Comparison of ENCODE assay signal across 26 cellular contexts in the genomic region with DNA sequence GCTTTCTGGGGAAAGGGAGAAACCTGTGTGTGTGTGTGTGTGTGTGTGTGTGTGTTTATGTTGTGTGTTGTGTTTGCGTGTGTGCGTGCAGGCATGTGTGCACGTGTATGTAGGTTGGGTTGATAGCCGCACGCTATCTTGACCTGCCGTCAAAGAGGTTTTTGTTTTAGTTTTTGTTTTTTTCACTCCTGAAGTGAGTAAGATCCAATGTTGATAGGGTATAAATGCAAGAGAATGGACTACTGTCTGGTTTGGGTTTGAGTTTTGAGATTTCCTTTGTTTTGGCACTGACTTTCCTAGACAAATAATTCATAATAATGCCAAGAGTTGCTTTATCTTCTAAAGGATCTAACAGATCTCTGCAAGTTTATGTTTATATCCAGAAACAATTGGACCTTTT. TPM values are rescaled to one million over a fixed set of nuclear protein-coding genes. Genes with fewer than 3 reads are reported as not detected.
"Had no signal": no experiment of that assay in that cellular context is flagged by ENCODE, and none has a peak within 500 bp of the region (broad histone marks: within the 10 kb centered on the region; RNA-seq: fewer than 3 reads in every experiment).

No MANE protein-coding gene starts in this region.

- H3K4me3 ChIP-seq: cardiac muscle cell, SJSA1 had no signal

- H3K4me1 ChIP-seq: SJSA1 had no signal

- H3K9me3 ChIP-seq: SJSA1 had no signal

- DNase-seq: activated B cell treated with CpG ODN at 0.5 μM for 24 hours; activated CD4-positive, alpha-beta T cell treated with anti-CD3 and anti-CD28 coated beads for 1 hour; activated CD4-positive, alpha-beta T cell treated with anti-CD3 and anti-CD28 coated beads, Interleukin-2, amount 10 ng/mL, durations not matched to agents 24 days and 14 days; activated CD4-positive, alpha-beta T cell treated with anti-CD3 and anti-CD28 coated beads, Interleukin-2, amount 50 U/mL, for 48 hours; activated CD8-positive, alpha-beta memory T cell treated with anti-CD3 and anti-CD28 coated beads, Interleukin-2, amount 10 ng/mL, durations not matched to agents 7 days and 5 days; activated gamma-delta T cell; activated naive CD4-positive, alpha-beta T cell treated with anti-CD3 and anti-CD28 coated beads for 36 hours; activated naive CD8-positive, alpha-beta T cell treated with anti-CD3 and anti-CD28 coated beads for 36 hours; activated T-cell treated with anti-CD3 and anti-CD28 coated beads, Interleukin-2, amount 50 U/mL, for 4 hours; brain microvascular endothelial cell; NCI-H1092; NCI-H1417 treated with DMSO at 0.1 percent for 48 hours; NCI-H1694; NCI-H2029; NCI-H2107; NCI-H2171 treated with DMSO at 0.1 percent for 48 hours; NCI-H226; NCI-H526; NCI-H82; Right ventricle myocardium superior had no signal

- H3K27me3 ChIP-seq: brain microvascular endothelial cell, cardiac muscle cell, SJSA1 had no signal

- H3K27ac ChIP-seq: brain microvascular endothelial cell, cardiac muscle cell, KMS-11, RWPE1, SJSA1 had no signal

- H3K36me3 ChIP-seq: brain microvascular endothelial cell, cardiac muscle cell, SJSA1 had no signal

- ATAC-seq: activated CD8-positive, alpha-beta memory T cell treated with anti-CD3 and anti-CD28 coated beads, Interleukin-2, amount 10 ng/mL, durations not matched to agents 7 days and 5 days; activated T-cell treated with anti-CD3 and anti-CD28 coated beads, Interleukin-2, amount 50 U/mL, for 4 hours; activated T-helper 17 cell treated with anti-CD3 and anti-CD28 coated beads, Interleukin-2, amount 50 U/mL, for 72 hours had no signal

RNA-seq across cellular contexts. Expression of gene POU6F2, which starts 27.8 kb away (rescaled TPM):
- total RNA-seq: activated naive CD4-positive, alpha-beta T cell treated with anti-CD3 and anti-CD28 coated beads for 36 hours; activated naive CD8-positive, alpha-beta T cell treated with anti-CD3 and anti-CD28 coated beads for 36 hours; activated T-cell treated with anti-CD3 and anti-CD28 coated beads, Interleukin-2, amount 50 U/mL, for 4 hours; NCI-H460; Right ventricle myocardium superior; SJSA1 had no signal
